In the genomic region with DNA sequence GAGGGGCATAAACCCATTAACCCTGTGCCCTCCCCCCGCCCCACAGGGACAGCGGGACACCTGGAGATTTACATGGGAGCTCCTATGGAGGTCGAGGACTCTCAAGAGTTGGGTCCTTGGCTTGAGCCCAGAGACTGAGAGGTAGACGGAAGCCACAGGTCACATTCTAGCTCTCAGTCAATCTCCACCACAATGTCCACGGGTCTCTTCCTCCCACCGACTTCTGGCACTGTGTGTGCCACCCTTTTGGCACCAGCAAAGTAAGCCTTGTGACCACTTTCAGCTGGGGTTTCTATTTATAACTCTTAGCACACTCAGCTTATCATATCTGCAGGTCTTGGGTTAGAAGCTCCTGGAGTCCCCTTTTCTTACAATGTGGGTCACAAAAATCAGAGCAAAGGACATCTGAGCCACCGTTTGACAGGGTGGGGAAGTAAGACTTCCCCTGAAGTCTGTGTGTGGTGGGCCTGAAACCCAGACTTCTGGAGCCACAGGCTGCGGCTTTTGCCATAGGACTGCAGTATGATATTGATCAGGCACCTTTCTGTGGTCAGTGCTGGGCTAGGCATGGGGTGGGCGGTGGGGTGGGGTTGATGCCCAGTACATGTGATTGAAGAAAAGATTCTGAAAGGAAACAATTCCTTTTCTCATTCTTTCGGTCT, we compare ENCODE assay signal across 28 cellular contexts. TPM values are rescaled to one million over a fixed set of nuclear protein-coding genes. Genes with fewer than 3 reads are reported as not detected.
DNase-seq lines count a peak whose midpoint lies in the region; ATAC-seq and TF ChIP-seq lines count a peak whose summit lies in the region.
"Had no signal": no experiment of that assay in that cellular context is flagged by ENCODE, and none has a peak within 500 bp of the region (broad histone marks: within the 10 kb centered on the region; RNA-seq: fewer than 3 reads in every experiment).

No MANE protein-coding gene starts in this region.

- H3K9me3 ChIP-seq in heart right ventricle (peaks cover 0 to under 1% (median 0%) of the 10 kb centered on the region in 11 donors), uterus (no peaks in the 10 kb centered on the region)
- H3K9me3 ChIP-seq: esophagus squamous epithelium, ovary had no signal

- H3K4me1 ChIP-seq in heart right ventricle (peaks cover 0 to 13% (median 0%) of the 10 kb centered on the region in 9 donors), uterus (no peaks in the 10 kb centered on the region)
- H3K4me1 ChIP-seq: foreskin keratinocyte, SJCRH30 had no signal

- H3K27me3 ChIP-seq in heart right ventricle (peaks cover 0 to 10% (median 0%) of the 10 kb centered on the region in 7 donors), uterus (no peaks in the 10 kb centered on the region)
- H3K27me3 ChIP-seq: ovary had no signal

- H3K4me3 ChIP-seq in heart right ventricle (peak overlapping the region in 1 of 10 donors; percentile 11), uterus (no peak overlapping the region)
- H3K4me3 ChIP-seq: esophagus squamous epithelium, ovary, SJCRH30, smooth muscle cell had no signal

- TF ChIP-seq POLR2A in uterus (IDR thresholded peaks at IDR 0.05) = no peak

- intact Hi-C loops in Right ventricle myocardium inferior (cut with DNase I) = no loop called here
- intact Hi-C loops in cardiac septum (cut with DNase I) = no loop called here
- intact Hi-C loops in heart right ventricle (cut with DNase I) = no loop called here
- intact Hi-C loops in uterus (cut with DNase I; ENCODE audit: low total_unique reads) = no loop called here

- TF ChIP-seq CTCF in heart right ventricle (IDR thresholded peaks at IDR 0.05) (no peak), uterus (IDR thresholded peaks at IDR 0.05) (no peak)

- H3K36me3 ChIP-seq in heart right ventricle = no peaks in the 10 kb centered on the region
- no peaks in the 10 kb centered on the region for H3K36me3 ChIP-seq in uterus
- H3K36me3 ChIP-seq: esophagus squamous epithelium, ovary, SJCRH30 had no signal

- DNase-seq in Right ventricle myocardium inferior (ENCODE audit: missing footprints) = no peak
- no peak for DNase-seq in cardiac septum (ENCODE audit: low spot score)
- DNase-seq in heart right ventricle = peak in 1 of 2 donors; percentile 6
- peak; percentile 37 for DNase-seq in myocyte (ENCODE audit: low read depth)
- DNase-seq in HT-29 (ENCODE audit: low spot score) = no peak
- DNase-seq in uterus = no peak
- DNase-seq: activated CD4-positive, alpha-beta T cell treated with anti-CD3 and anti-CD28 coated beads for 4 hours; activated CD8-positive, alpha-beta T cell treated with anti-CD3 and anti-CD28 coated beads, Interleukin-2, amount 10 ng/mL, durations not matched to agents 7 days and 5 days; amygdala; esophagus squamous epithelium; foreskin keratinocyte; NCI-H1436; NCI-H226; NCI-H69; ovary; retina; SJCRH30; trophoblast cell; WERI-Rb-1 had no signal

- peak; percentile 56 for ATAC-seq in Right ventricle myocardium inferior
- ATAC-seq in heart right ventricle = peak; percentile 56 to 87 (median 80)
- ATAC-seq in GM21576 (IDR thresholded peaks at IDR 0.05; ENCODE audit: unreplicated experiment) = no peak
- ATAC-seq in SK-N-SH treated with all-trans-retinoic acid at 6 μM for 48 hours = no peak
- ATAC-seq: activated CD8-positive, alpha-beta T cell treated with anti-CD3 and anti-CD28 coated beads, Interleukin-2, amount 10 ng/mL, durations not matched to agents 7 days and 5 days; foreskin keratinocyte; HCT116 had no signal

- WGBS in heart right ventricle, 2 donors = 50 to 57% methylated on average over 10 of the region's 10 CpGs

- H3K27ac ChIP-seq in heart right ventricle (peak overlapping the region in 5 of 10 donors; percentile 7 to 53 (median 33)), uterus (no peak overlapping the region)
- H3K27ac ChIP-seq: C4-2B, esophagus squamous epithelium, foreskin keratinocyte, HL-60, ovary, SJCRH30, WERI-Rb-1 had no signal

TF ChIP-seq in SK-N-SH treated with all-trans-retinoic acid at 6 μM for 48 hours, 23 proteins besides CTCF, POLR2A, EP300 and RAD21 (continues in another document):
- TF ChIP-seq ZNF8 (CRISPR knock-in tag; IDR thresholded peaks at IDR 0.05) = no peak
- TF ChIP-seq CSDC2 (CRISPR knock-in tag; IDR thresholded peaks at IDR 0.05) = no peak
- TF ChIP-seq, protein P1, sequence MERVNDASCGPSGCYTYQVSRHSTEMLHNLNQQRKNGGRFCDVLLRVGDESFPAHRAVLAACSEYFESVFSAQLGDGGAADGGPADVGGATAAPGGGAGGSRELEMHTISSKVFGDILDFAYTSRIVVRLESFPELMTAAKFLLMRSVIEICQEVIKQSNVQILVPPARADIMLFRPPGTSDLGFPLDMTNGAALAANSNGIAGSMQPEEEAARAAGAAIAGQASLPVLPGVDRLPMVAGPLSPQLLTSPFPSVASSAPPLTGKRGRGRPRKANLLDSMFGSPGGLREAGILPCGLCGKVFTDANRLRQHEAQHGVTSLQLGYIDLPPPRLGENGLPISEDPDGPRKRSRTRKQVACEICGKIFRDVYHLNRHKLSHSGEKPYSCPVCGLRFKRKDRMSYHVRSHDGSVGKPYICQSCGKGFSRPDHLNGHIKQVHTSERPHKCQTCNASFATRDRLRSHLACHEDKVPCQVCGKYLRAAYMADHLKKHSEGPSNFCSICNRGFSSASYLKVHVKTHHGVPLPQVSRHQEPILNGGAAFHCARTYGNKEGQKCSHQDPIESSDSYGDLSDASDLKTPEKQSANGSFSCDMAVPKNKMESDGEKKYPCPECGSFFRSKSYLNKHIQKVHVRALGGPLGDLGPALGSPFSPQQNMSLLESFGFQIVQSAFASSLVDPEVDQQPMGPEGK (CRISPR knock-in tag; IDR thresholded peaks at IDR 0.05; ENCODE audit: borderline replicate concordance) = no peak
- TF ChIP-seq TCF4 (CRISPR knock-in tag; IDR thresholded peaks at IDR 0.05; ENCODE audit: borderline replicate concordance) = no peak
- TF ChIP-seq ZNF565 (CRISPR knock-in tag; conservative IDR thresholded peaks at IDR 0.05; ENCODE audit: low read depth) = no peak
- TF ChIP-seq, protein P2, sequence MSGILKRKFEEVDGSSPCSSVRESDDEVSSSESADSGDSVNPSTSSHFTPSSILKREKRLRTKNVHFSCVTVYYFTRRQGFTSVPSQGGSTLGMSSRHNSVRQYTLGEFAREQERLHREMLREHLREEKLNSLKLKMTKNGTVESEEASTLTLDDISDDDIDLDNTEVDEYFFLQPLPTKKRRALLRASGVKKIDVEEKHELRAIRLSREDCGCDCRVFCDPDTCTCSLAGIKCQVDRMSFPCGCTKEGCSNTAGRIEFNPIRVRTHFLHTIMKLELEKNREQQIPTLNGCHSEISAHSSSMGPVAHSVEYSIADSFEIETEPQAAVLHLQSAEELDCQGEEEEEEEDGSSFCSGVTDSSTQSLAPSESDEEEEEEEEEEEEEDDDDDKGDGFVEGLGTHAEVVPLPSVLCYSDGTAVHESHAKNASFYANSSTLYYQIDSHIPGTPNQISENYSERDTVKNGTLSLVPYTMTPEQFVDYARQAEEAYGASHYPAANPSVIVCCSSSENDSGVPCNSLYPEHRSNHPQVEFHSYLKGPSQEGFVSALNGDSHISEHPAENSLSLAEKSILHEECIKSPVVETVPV (CRISPR knock-in tag; IDR thresholded peaks at IDR 0.05) = no peak
- no peak for TF ChIP-seq BACH2 (CRISPR knock-in tag; IDR thresholded peaks at IDR 0.05; ENCODE audit: borderline replicate concordance)
- TF ChIP-seq ZC3H10 (CRISPR knock-in tag; IDR thresholded peaks at IDR 0.05) = no peak
- TF ChIP-seq, protein P3, sequence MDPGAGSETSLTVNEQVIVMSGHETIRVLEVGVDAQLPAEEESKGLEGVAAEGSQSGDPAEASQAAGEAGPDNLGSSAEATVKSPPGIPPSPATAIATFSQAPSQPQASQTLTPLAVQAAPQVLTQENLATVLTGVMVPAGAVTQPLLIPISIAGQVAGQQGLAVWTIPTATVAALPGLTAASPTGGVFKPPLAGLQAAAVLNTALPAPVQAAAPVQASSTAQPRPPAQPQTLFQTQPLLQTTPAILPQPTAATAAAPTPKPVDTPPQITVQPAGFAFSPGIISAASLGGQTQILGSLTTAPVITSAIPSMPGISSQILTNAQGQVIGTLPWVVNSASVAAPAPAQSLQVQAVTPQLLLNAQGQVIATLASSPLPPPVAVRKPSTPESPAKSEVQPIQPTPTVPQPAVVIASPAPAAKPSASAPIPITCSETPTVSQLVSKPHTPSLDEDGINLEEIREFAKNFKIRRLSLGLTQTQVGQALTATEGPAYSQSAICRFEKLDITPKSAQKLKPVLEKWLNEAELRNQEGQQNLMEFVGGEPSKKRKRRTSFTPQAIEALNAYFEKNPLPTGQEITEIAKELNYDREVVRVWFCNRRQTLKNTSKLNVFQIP (CRISPR knock-in tag; IDR thresholded peaks at IDR 0.05; ENCODE audit: borderline replicate concordance, low read depth) = no peak
- TF ChIP-seq, protein P4, sequence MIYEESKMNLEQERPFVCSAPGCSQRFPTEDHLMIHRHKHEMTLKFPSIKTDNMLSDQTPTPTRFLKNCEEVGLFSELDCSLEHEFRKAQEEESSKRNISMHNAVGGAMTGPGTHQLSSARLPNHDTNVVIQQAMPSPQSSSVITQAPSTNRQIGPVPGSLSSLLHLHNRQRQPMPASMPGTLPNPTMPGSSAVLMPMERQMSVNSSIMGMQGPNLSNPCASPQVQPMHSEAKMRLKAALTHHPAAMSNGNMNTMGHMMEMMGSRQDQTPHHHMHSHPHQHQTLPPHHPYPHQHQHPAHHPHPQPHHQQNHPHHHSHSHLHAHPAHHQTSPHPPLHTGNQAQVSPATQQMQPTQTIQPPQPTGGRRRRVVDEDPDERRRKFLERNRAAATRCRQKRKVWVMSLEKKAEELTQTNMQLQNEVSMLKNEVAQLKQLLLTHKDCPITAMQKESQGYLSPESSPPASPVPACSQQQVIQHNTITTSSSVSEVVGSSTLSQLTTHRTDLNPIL (CRISPR knock-in tag; IDR thresholded peaks at IDR 0.05; ENCODE audit: low read depth) = no peak
- no peak for TF ChIP-seq TOX (CRISPR knock-in tag; IDR thresholded peaks at IDR 0.05; ENCODE audit: borderline replicate concordance)
- no peak for TF ChIP-seq SNAI2 (CRISPR knock-in tag; IDR thresholded peaks at IDR 0.05)
- TF ChIP-seq OSR1 (CRISPR knock-in tag; IDR thresholded peaks at IDR 0.05) = no peak
- TF ChIP-seq ESRRG (CRISPR knock-in tag; IDR thresholded peaks at IDR 0.05) = no peak
- no peak for TF ChIP-seq PPARA (CRISPR knock-in tag; IDR thresholded peaks at IDR 0.05; ENCODE audit: borderline replicate concordance)

RNA-seq across cellular contexts. Expression of a gene that starts 28.3 kb away (rescaled TPM):
- 0.22 TPM for total RNA-seq in Right ventricle myocardium inferior
- total RNA-seq in cardiac septum = not detected
- under 1 TPM in 8 of 10 donors, not detected in 2; 0.05 to 0.36 (median 0.10) TPM for total RNA-seq in heart right ventricle
- under 1 TPM; 0.01 to 0.29 TPM for polyA plus RNA-seq in heart right ventricle
- not detected in 2 replicates for total RNA-seq in myocyte
- not detected for polyA plus RNA-seq in myocyte (2012)
- 1.8 and 2.0 TPM in 2 replicates for total RNA-seq in HT-29 (2014; rRNA removed; shearing (Covaris generic))
- under 1 TPM in 2 of 4 donors, not detected in 2; 0.18 to 0.48 TPM for total RNA-seq in uterus
- total RNA-seq: A172; activated T-helper 2 cell treated with anti-CD3 and anti-CD28 coated beads, Interferon-gamma antibody, Interleukin-2, Interleukin-4, amounts not matched to agents 10 μg/mL and 5 μg/mL and 100 μg/mL, durations not matched to agents 14 hours and 24 hours and 36 hours; neural crest cell; SJCRH30; smooth muscle cell had no signal
- polyA plus RNA-seq: smooth muscle cell had no signal

RNA-seq across cellular contexts. Expression of a gene that starts 58.9 kb away (rescaled TPM):
- total RNA-seq in Right ventricle myocardium inferior (58.8 TPM), cardiac septum (78.2 TPM), heart right ventricle (10 to 100 TPM; 54.4 to 82.9 (median 75.8) TPM), myocyte (58.6 and 63.5 TPM in 2 replicates), uterus (100 to 1,000 TPM in 2 of 4 donors, 10 to 100 TPM in 2; 92.6 to 177 (median 129) TPM)
- polyA plus RNA-seq in heart right ventricle = 10 to 100 TPM; 26.0 to 83.0 TPM
- 55.5 TPM for polyA plus RNA-seq in myocyte (2012)
- 25.3 and 26.0 TPM in 2 replicates for total RNA-seq in HT-29 (2014; rRNA removed; shearing (Covaris generic))

Comparison
In these comparisons a context has a peak if more than half of its experiments do, and no peak if none do; other contexts are left out.
1. ATAC-seq: peak in Right ventricle myocardium inferior (single experiment) and heart right ventricle (8 of 8); none in GM21576 (single experiment) and SK-N-SH treated with all-trans-retinoic acid at 6 μM for 48 hours (single experiment).